ENCODE assay signal across 2 cellular contexts in the genomic region with DNA sequence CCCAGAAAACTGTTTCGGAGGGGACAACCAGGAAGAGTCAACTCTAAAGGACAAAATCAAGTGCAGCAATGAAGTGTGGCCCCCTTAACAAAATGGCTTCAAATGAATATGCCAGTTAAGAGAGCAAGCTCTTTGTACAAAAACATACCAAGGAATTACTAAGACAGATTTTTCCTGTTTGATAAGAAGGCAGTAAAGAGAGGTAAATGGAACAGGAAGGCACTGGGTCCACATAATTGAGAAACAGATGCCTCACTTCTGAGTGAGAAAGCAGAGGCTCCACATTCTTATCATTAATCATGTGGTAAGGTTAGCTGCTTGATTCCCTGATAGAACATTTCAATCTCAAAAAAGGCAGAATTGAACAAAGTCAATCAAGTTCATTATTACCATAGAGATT.
TF ChIP-seq lines count a peak whose summit lies in the region.

No MANE protein-coding gene starts in this region.

TF ChIP-seq in A549, 52 proteins besides CTCF, POLR2A, EP300 and RAD21:
- TF ChIP-seq EHF (CRISPR knock-in tag; IDR thresholded peaks at IDR 0.05): no peak
TF ChIP-seq in A549: peak in this region for 0.

TF ChIP-seq in endothelial cell of umbilical vein, 7 proteins besides CTCF, POLR2A, EP300 and RAD21:
- TF ChIP-seq FOS (IDR thresholded peaks at IDR 0.05; ENCODE audit: borderline replicate concordance, insufficient read depth, low read length) (peak; percentile 14), POLR2AphosphoS5 (IDR thresholded peaks at IDR 0.05; ENCODE audit: insufficient read depth, low read depth, low read length) (no peak), MYC (IDR thresholded peaks at IDR 0.05; ENCODE audit: low read depth, low read length) (no peak), JUN (IDR thresholded peaks at IDR 0.05; ENCODE audit: borderline replicate concordance, insufficient read depth, insufficient read length, low read depth) (no peak), EZH2 (IDR thresholded peaks at IDR 0.05; ENCODE audit: borderline replicate concordance, low read depth, low read length, severe bottlenecking) (no peak), GATA2 (IDR thresholded peaks at IDR 0.05; ENCODE audit: insufficient read depth, insufficient read length, low read depth, low read length) (peak; percentile 77)
- TF ChIP-seq, protein P1, sequence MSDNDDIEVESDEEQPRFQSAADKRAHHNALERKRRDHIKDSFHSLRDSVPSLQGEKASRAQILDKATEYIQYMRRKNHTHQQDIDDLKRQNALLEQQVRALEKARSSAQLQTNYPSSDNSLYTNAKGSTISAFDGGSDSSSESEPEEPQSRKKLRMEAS (IDR thresholded peaks at IDR 0.05; ENCODE audit: insufficient read depth, insufficient read length): no peak
